ENCODE assay signal across 9 cellular contexts in genomic region chr15:40871749-40872617, GRCh38. TPM values are rescaled to one million over a fixed set of nuclear protein-coding genes. Genes with fewer than 3 reads are reported as not detected.
DNase-seq lines count a peak whose midpoint lies in the region; ATAC-seq and TF ChIP-seq lines count a peak whose summit lies in the region.
"Had no signal": no experiment of that assay in that cellular context is flagged by ENCODE, and none has a peak within 500 bp of the region (broad histone marks: within the 10 kb centered on the region; RNA-seq: fewer than 3 reads in every experiment).

No MANE protein-coding gene starts in this region.

- no peaks in the 10 kb centered on the region for H3K9me3 Mint-ChIP-seq in natural killer cell

- H3K9me3 ChIP-seq in effector memory CD4-positive, alpha-beta T cell (ENCODE audit: control insufficient read depth, low read length) = no peaks in the 10 kb centered on the region

- H3K27me3 Mint-ChIP-seq in natural killer cell (ENCODE audit: low read depth in 2 of 2) = peaks cover 26 to 29% of the 10 kb centered on the region in 2 donors

- H3K4me1 Mint-ChIP-seq in natural killer cell = peaks cover 5 to 10% of the 10 kb centered on the region in 2 donors

- no peak overlapping the region for H3K4me3 ChIP-seq in effector memory CD4-positive, alpha-beta T cell (ENCODE audit: insufficient read depth, low read depth, low read length, poor library complexity, severe bottlenecking)

- H3K27me3 ChIP-seq in effector memory CD4-positive, alpha-beta T cell (replicated peaks; ENCODE audit: control insufficient read depth, insufficient read depth, low read length, poor library complexity, severe bottlenecking) = no peaks in the 10 kb centered on the region

- intact Hi-C loops in natural killer cell (cut with micrococcal nuclease) = no loop called here

- no peaks in the 10 kb centered on the region for H3K36me3 Mint-ChIP-seq in natural killer cell

- H3K4me3 Mint-ChIP-seq in natural killer cell = peak overlapping the region; percentile 61

- H3K27ac ChIP-seq in effector memory CD4-positive, alpha-beta T cell (ENCODE audit: insufficient read depth, low read length, poor library complexity, severe bottlenecking) = no peak overlapping the region
- H3K27ac ChIP-seq: WERI-Rb-1 had no signal

- peaks cover 4% of the 10 kb centered on the region for H3K4me1 ChIP-seq in effector memory CD4-positive, alpha-beta T cell (ENCODE audit: control insufficient read depth, insufficient read depth, low read length, poor library complexity, severe bottlenecking)

- ATAC-seq in GM21576 (IDR thresholded peaks at IDR 0.05; ENCODE audit: unreplicated experiment) = peak; percentile 28
- no peak for ATAC-seq in natural killer cell

- H3K27ac Mint-ChIP-seq in natural killer cell = no peak overlapping the region

- no peaks in the 10 kb centered on the region for H3K36me3 ChIP-seq in effector memory CD4-positive, alpha-beta T cell (ENCODE audit: control insufficient read depth, insufficient read depth, low read length)
- H3K36me3 ChIP-seq: WERI-Rb-1 had no signal

- DNase-seq in GM10266 (ENCODE audit: extremely low spot score) (peak; percentile 84), natural killer cell (no peak), HK-2 (ENCODE audit: unreplicated experiment) (no peak), DMS79 treated with DMSO at 0.1 percent for 48 hours (lab: John Stamatoyannopoulos, UW) (no peak), NOMO-1 (lab: John Stamatoyannopoulos, UW; ENCODE audit: unreplicated experiment in 2 of 2) (no peak)
- peak; percentile 20 for DNase-seq in activated T-helper 9 cell treated with anti-CD3 and anti-CD28 coated beads, Interleukin-2, amount 50 U/mL, for 16 hours (ENCODE audit: low read depth)
- DNase-seq in effector memory CD4-positive, alpha-beta T cell = no peak
- DNase-seq: WERI-Rb-1 had no signal

- no peak for TF ChIP-seq CTCF in GM10266 (IDR thresholded peaks at IDR 0.05; ENCODE audit: control insufficient read depth, insufficient read depth, low read depth, missing control alignments)
- TF ChIP-seq CTCF in natural killer cell (IDR thresholded peaks at IDR 0.05) = no peak

RNA-seq across cellular contexts. Expression of gene RHOV, which starts 2.1 kb away (rescaled TPM):
- not detected for total RNA-seq in natural killer cell

RNA-seq across cellular contexts. Expression of gene VPS18, which starts 22.3 kb away (rescaled TPM):
- 10 to 100 TPM; 30.8 to 35.6 (median 34.1) TPM for total RNA-seq in natural killer cell

RNA-seq across cellular contexts. Expression of gene SPINT1, which starts 28.1 kb away (rescaled TPM):
- total RNA-seq in natural killer cell = 1 to 10 TPM in 2 of 3 donors, under 1 TPM in 1; 0.41 to 3.1 (median 1.7) TPM

RNA-seq across cellular contexts. Expression of gene PPP1R14D, which starts 43.5 kb away (rescaled TPM):
- not detected for total RNA-seq in natural killer cell

RNA-seq across cellular contexts. Expression of gene DLL4, which starts 57.2 kb away (rescaled TPM):
- total RNA-seq in natural killer cell = under 1 TPM in 2 of 3 donors, not detected in 1; 0.10 to 0.16 TPM

Comparison
In these comparisons a context has a peak if more than half of its experiments do, and no peak if none do; other contexts are left out.
1. DNase-seq: peak in GM10266 (single experiment) and activated T-helper 9 cell treated with anti-CD3 and anti-CD28 coated beads, Interleukin-2, amount 50 U/mL, for 16 hours (single experiment); none in natural killer cell (single experiment), HK-2 (single experiment), DMS79 treated with DMSO at 0.1 percent for 48 hours (single experiment), NOMO-1 (0 of 2) and effector memory CD4-positive, alpha-beta T cell (0 of 3).